ENCODE assay signal across 15 cellular contexts in genomic region chr6:133590196-133590595, GRCh38.
"Had no signal": no experiment of that assay in that cellular context is flagged by ENCODE, and none has a peak within 500 bp of the region (broad histone marks: within the 10 kb centered on the region; RNA-seq: fewer than 3 reads in every experiment).

No MANE protein-coding gene starts in this region.

- H3K27me3 ChIP-seq: gastrocnemius medialis, heart right ventricle, tibial nerve had no signal

- H3K36me3 Mint-ChIP-seq: activated CD4-positive, alpha-beta memory T cell treated with anti-CD3 and anti-CD28 coated beads for 36 hours; activated naive CD8-positive, alpha-beta T cell treated with anti-CD3 and anti-CD28 coated beads, Interleukin-2, amount 10 ng/mL, durations not matched to agents 7 days and 5 days; stimulated activated memory B cell treated with anti-CD40 and anti-IgM and Interleukin-4, amounts not matched to agents 10 μg/mL and 1 μg/mL and 100 μg/mL, for 72 hours had no signal

- H3K4me1 ChIP-seq: gastrocnemius medialis, heart right ventricle, parathyroid adenoma, tibial nerve had no signal

- H3K4me2 ChIP-seq: smooth muscle cell had no signal

- H2AFZ ChIP-seq: parathyroid adenoma had no signal

- H3K36me3 ChIP-seq: gastrocnemius medialis, heart right ventricle, tibial nerve had no signal

- H3K4me1 Mint-ChIP-seq: activated naive CD8-positive, alpha-beta T cell treated with anti-CD3 and anti-CD28 coated beads, Interleukin-2, amount 10 ng/mL, durations not matched to agents 7 days and 5 days; stimulated activated memory B cell treated with anti-CD40 and anti-IgM and Interleukin-4, amounts not matched to agents 10 μg/mL and 1 μg/mL and 100 μg/mL, for 72 hours had no signal

- H3K27ac Mint-ChIP-seq: activated CD4-positive, alpha-beta memory T cell treated with anti-CD3 and anti-CD28 coated beads for 36 hours; activated naive CD8-positive, alpha-beta T cell treated with anti-CD3 and anti-CD28 coated beads, Interleukin-2, amount 10 ng/mL, durations not matched to agents 7 days and 5 days; stimulated activated memory B cell treated with anti-CD40 and anti-IgM and Interleukin-4, amounts not matched to agents 10 μg/mL and 1 μg/mL and 100 μg/mL, for 72 hours had no signal

- H3K79me2 ChIP-seq: parathyroid adenoma had no signal

- H3K27me3 Mint-ChIP-seq: activated CD4-positive, alpha-beta memory T cell treated with anti-CD3 and anti-CD28 coated beads for 36 hours; stimulated activated memory B cell treated with anti-CD40 and anti-IgM and Interleukin-4, amounts not matched to agents 10 μg/mL and 1 μg/mL and 100 μg/mL, for 72 hours had no signal

- FAIRE-seq: astrocyte, colon, endothelial cell of umbilical vein had no signal

- DNase-seq: activated CD4-positive, alpha-beta memory T cell treated with anti-CD3 and anti-CD28 coated beads for 36 hours; activated naive CD8-positive, alpha-beta T cell treated with anti-CD3 and anti-CD28 coated beads, Interleukin-2, amount 10 ng/mL, durations not matched to agents 7 days and 5 days; activated T-cell treated with anti-CD3 and anti-CD28 coated beads, Interleukin-2, amount 50 U/mL, for 48 hours; gastrocnemius medialis; heart right ventricle; islet precursor cell; T-helper 9 cell had no signal

- H3K9ac ChIP-seq: parathyroid adenoma had no signal

- H3K27ac ChIP-seq: gastrocnemius medialis, heart right ventricle, parathyroid adenoma, tibial nerve had no signal

- H3K4me3 ChIP-seq: gastrocnemius medialis, heart right ventricle, smooth muscle cell, tibial nerve had no signal

- H3K4me3 Mint-ChIP-seq: activated CD4-positive, alpha-beta memory T cell treated with anti-CD3 and anti-CD28 coated beads for 36 hours; activated naive CD8-positive, alpha-beta T cell treated with anti-CD3 and anti-CD28 coated beads, Interleukin-2, amount 10 ng/mL, durations not matched to agents 7 days and 5 days; neural crest cell; stimulated activated memory B cell treated with anti-CD40 and anti-IgM and Interleukin-4, amounts not matched to agents 10 μg/mL and 1 μg/mL and 100 μg/mL, for 72 hours had no signal

- H3K9me3 ChIP-seq: gastrocnemius medialis, heart right ventricle, tibial nerve had no signal

- ATAC-seq: gastrocnemius medialis; heart right ventricle; stimulated activated memory B cell treated with anti-CD40 and anti-IgM and Interleukin-4, amounts not matched to agents 10 μg/mL and 1 μg/mL and 100 μg/mL, for 72 hours had no signal

- H3K9me3 Mint-ChIP-seq: activated CD4-positive, alpha-beta memory T cell treated with anti-CD3 and anti-CD28 coated beads for 36 hours; activated naive CD8-positive, alpha-beta T cell treated with anti-CD3 and anti-CD28 coated beads, Interleukin-2, amount 10 ng/mL, durations not matched to agents 7 days and 5 days; neural crest cell; stimulated activated memory B cell treated with anti-CD40 and anti-IgM and Interleukin-4, amounts not matched to agents 10 μg/mL and 1 μg/mL and 100 μg/mL, for 72 hours had no signal
